ENCODE assay signal across 2 cellular contexts in the genomic region with DNA sequence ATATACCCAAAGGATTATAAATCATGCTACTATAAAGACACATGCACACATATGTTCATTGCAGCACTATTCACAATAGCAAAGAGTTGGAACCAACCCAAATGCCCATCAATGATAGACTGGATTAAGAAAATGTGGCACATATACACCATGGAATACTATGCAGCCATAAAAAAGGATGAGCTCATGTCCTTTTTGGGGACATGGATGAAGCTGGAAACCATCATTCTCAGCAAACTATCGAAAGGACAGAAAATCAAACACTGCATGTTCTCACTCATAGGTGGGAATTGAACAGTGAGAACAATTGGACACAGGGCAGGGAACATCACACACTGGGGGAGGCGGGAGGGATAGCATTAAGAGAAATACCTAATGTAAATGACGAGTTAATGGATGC. TPM values are rescaled to one million over a fixed set of nuclear protein-coding genes. Genes with fewer than 3 reads are reported as not detected.
DNase-seq lines count a peak whose midpoint lies in the region; ATAC-seq, FAIRE-seq and TF ChIP-seq lines count a peak whose summit lies in the region.
"Not testable (repeated sequence)": the region's sequence is repeated elsewhere in the genome, so short reads cannot be mapped to it uniquely, and the experiment has no call there.

No MANE protein-coding gene starts in this region.

- H3K4me3 ChIP-seq in HEK293 (ENCODE audit: low read depth, low read length); K562: not testable (repeated sequence)

- not testable (repeated sequence) for TF ChIP-seq CTCF in HEK293 (tag by site-specific recombination; IDR thresholded peaks at IDR 0.05); K562 (IDR thresholded peaks at IDR 0.05 in 2 of 3, conservative IDR thresholded peaks at IDR 0.05 in 1 of 3; ENCODE audit: insufficient read depth in 2 of 3, low read depth in 1 of 3, low read length in 3 of 3)

- not testable (repeated sequence) for DNase-seq in K562 (ENCODE audit: extremely low read depth in 1 of 4, low spot score in 3 of 4)

- H3K4me1 ChIP-seq in HEK293 (ENCODE audit: control insufficient read depth, insufficient read depth, low read length); K562 (replicated peaks in 1 of 2; ENCODE audit: control insufficient read depth in 2 of 2, insufficient read depth in 2 of 2, low read length in 2 of 2): not testable (repeated sequence)

- not testable (repeated sequence) for H3K4me2 ChIP-seq in K562 (ENCODE audit: insufficient read depth, low read length)

- not testable (repeated sequence) for FAIRE-seq in K562 (lab: Jason Lieb, UNC)

- intact Hi-C loops in K562 (cut with micrococcal nuclease), result not testable (repeated sequence)

- not testable (repeated sequence) for H3K36me3 ChIP-seq in HEK293 (ENCODE audit: control insufficient read depth in 2 of 2, insufficient read depth in 1 of 2, low read length in 2 of 2); K562 (ENCODE audit: control insufficient read depth, insufficient read depth, low read length)

- POLR2A ChIA-PET in HEK293 (lab: Yijun Ruan, JAX) (interaction anchor here (1.3 kb wide), 1 partner anchor 8 kb away, joined by 4 read pairs; no protein-coding TSS in a partner anchor), K562 (lab: Yijun Ruan, JAX) (interaction anchor here (2.6 kb wide), 1 partner anchor 8 kb away, joined by 12 read pairs; the partner anchor contains the start of gene H2AZ1)

- not testable (repeated sequence) for H3K27me3 ChIP-seq in K562 (ENCODE audit: control insufficient read depth in 2 of 2, insufficient read depth in 2 of 2, low read length in 2 of 2)

- not testable (repeated sequence) for TF ChIP-seq EP300 in K562 (IDR thresholded peaks at IDR 0.05; ENCODE audit: low read length)

- not testable (repeated sequence) for H3K9me3 ChIP-seq in HEK293 (ENCODE audit: control insufficient read depth, insufficient read depth, low read depth, low read length); K562 (replicated peaks; ENCODE audit: control insufficient read depth, insufficient read depth, low read depth, low read length)

- not testable (repeated sequence) for BruUV-seq in K562 (replicated peaks; lab: Mats Ljungman, UMichigan)

- not testable (repeated sequence) for H2AFZ ChIP-seq in K562 (ENCODE audit: low read depth, low read length)

- H3K79me2 ChIP-seq in K562 (ENCODE audit: control insufficient read depth, insufficient read depth, low read length), result not testable (repeated sequence)

- in situ Hi-C loops in K562 (cut with MboI), result not testable (repeated sequence)

- not testable (repeated sequence) for H3K9ac ChIP-seq in K562 (ENCODE audit: insufficient read depth in 1 of 2, low read depth in 2 of 2, low read length in 2 of 2)

- CTCF ChIA-PET in HEK293 (lab: Yijun Ruan, JAX); K562 (lab: Yijun Ruan, JAX; ENCODE audit: low intra/inter-chr PET ratio): not testable (repeated sequence)

- H3K27ac ChIP-seq in HEK293 (ENCODE audit: extremely low read depth, low read depth, low read length); K562 (ENCODE audit: extremely low read depth, low read depth, low read length): not testable (repeated sequence)

- ATAC-seq in K562, result not testable (repeated sequence)

- not testable (repeated sequence) for TF ChIP-seq POLR2A in K562 (conservative IDR thresholded peaks at IDR 0.05)

- 7% methylated on average over 3 of the region's 3 CpGs for WGBS in K562 (ENCODE audit: insufficient coverage, low coverage, missing lambda C conversion rate)

- TF ChIP-seq RAD21 in K562 (CRISPR knock-in tag; conservative IDR thresholded peaks at IDR 0.05 in 1 of 2, IDR thresholded peaks at IDR 0.05 in 1 of 2), result not testable (repeated sequence)

- not testable (repeated sequence) for H3K9me1 ChIP-seq in K562 (ENCODE audit: control insufficient read depth, insufficient read depth, low read length)

- H4K20me1 ChIP-seq in K562 (replicated peaks; ENCODE audit: control insufficient read depth, insufficient read depth, low read length), result not testable (repeated sequence)

TF ChIP-seq in HEK293, 187 proteins besides CTCF, POLR2A, EP300 and RAD21:
- TF ChIP-seq ZNF146 (tag by site-specific recombination; IDR thresholded peaks at IDR 0.05), result peak; percentile 87

TF ChIP-seq in K562, 482 proteins besides CTCF, POLR2A, EP300 and RAD21:
- peak; percentile 82 for TF ChIP-seq ZNF146 (CRISPR knock-in tag; IDR thresholded peaks at IDR 0.05; ENCODE audit: unreplicated experiment)

RNA-seq across cellular contexts. Expression of gene H2AZ1, which starts 8.1 kb away (rescaled TPM):
- 185 and 226 TPM in 2 replicates for total RNA-seq in K562 (2011; cell fraction: chromatin; rRNA removed; ENCODE audit: low replicate concordance)
- 268 TPM in 2 replicates for total RNA-seq in K562 (2011; cell fraction: nucleolus; rRNA removed)
- total RNA-seq in K562 (2011; cell fraction: nucleoplasm; rRNA removed), result 275 and 292 TPM in 2 replicates
- total RNA-seq in K562 (2014; rRNA removed) (552 and 605 TPM in 2 replicates), K562 (2014; rRNA removed; fragmentation: Illumina TruSeq; extraction: Trizol) (880 and 938 TPM in 2 replicates), K562 (2015; rRNA removed; fragmentation: Illumina TruSeq; extraction: Trizol) (753 and 768 TPM in 2 replicates), K562 (2021) (718 and 751 TPM in 2 replicates)
- polyA plus RNA-seq in K562 (2011; rRNA removed) (738 and 1,020 TPM in 2 replicates), K562 (2014; fragmentation: Illumina TruSeq; extraction: Trizol) (625 and 744 TPM in 2 replicates), K562 (2014; fragmentation: Nextera tagmentation; extraction: Ambion mirVana) (1,000 to 10,000 TPM; 3,608 to 4,380 TPM), K562 (2014; rRNA removed) (687 and 854 TPM in 2 replicates)
- 388 and 531 TPM in 2 replicates for polyA plus RNA-seq in K562 (2011; cell fraction: cytosol; rRNA removed)
- polyA plus RNA-seq in K562 (2011; cell fraction: nucleus; rRNA removed), result 230 and 324 TPM in 2 replicates
- 967 and 1,116 TPM in 2 replicates for polyA plus RNA-seq in K562 (2012)
- polyA minus RNA-seq in K562 (2011; rRNA and poly(A)+ RNA removed), result 546 and 663 TPM in 2 replicates
- polyA minus RNA-seq in K562 (2011; cell fraction: cytosol; rRNA and poly(A)+ RNA removed), result 149 and 203 TPM in 2 replicates
- 59.6 and 110 TPM in 2 replicates for polyA minus RNA-seq in K562 (2011; cell fraction: nucleus; rRNA and poly(A)+ RNA removed)

RNA-seq across cellular contexts. Expression of gene DNAJB14, which starts 11.8 kb away (rescaled TPM):
- 14.2 and 64.8 TPM in 2 replicates for total RNA-seq in K562 (2011; cell fraction: chromatin; rRNA removed; ENCODE audit: low replicate concordance)
- 6.0 and 11.1 TPM in 2 replicates for total RNA-seq in K562 (2011; cell fraction: nucleolus; rRNA removed)
- 35.4 and 96.1 TPM in 2 replicates for total RNA-seq in K562 (2011; cell fraction: nucleoplasm; rRNA removed)
- total RNA-seq in K562 (2014; rRNA removed) (10.1 and 17.8 TPM in 2 replicates), K562 (2014; rRNA removed; fragmentation: Illumina TruSeq; extraction: Trizol) (23.1 and 28.6 TPM in 2 replicates), K562 (2015; rRNA removed; fragmentation: Illumina TruSeq; extraction: Trizol) (20.3 and 21.0 TPM in 2 replicates), K562 (2021) (28.0 and 30.2 TPM in 2 replicates)
- polyA plus RNA-seq in K562 (2011; rRNA removed) (9.9 and 13.2 TPM in 2 replicates), K562 (2014; fragmentation: Illumina TruSeq; extraction: Trizol) (12.7 and 14.3 TPM in 2 replicates), K562 (2014; fragmentation: Nextera tagmentation; extraction: Ambion mirVana) (1 to 10 TPM; 5.5 to 7.0 TPM), K562 (2014; rRNA removed) (9.1 and 20.4 TPM in 2 replicates)
- 6.3 and 8.7 TPM in 2 replicates for polyA plus RNA-seq in K562 (2011; cell fraction: cytosol; rRNA removed)
- 10.8 and 12.5 TPM in 2 replicates for polyA plus RNA-seq in K562 (2011; cell fraction: nucleus; rRNA removed)
- polyA plus RNA-seq in K562 (2012), result 20.2 and 27.4 TPM in 2 replicates
- 23.9 and 29.7 TPM in 2 replicates for polyA minus RNA-seq in K562 (2011; rRNA and poly(A)+ RNA removed)
- polyA minus RNA-seq in K562 (2011; cell fraction: cytosol; rRNA and poly(A)+ RNA removed), result 6.5 and 9.5 TPM in 2 replicates
- polyA minus RNA-seq in K562 (2011; cell fraction: nucleus; rRNA and poly(A)+ RNA removed), result 22.2 and 33.1 TPM in 2 replicates
